In the genomic region with DNA sequence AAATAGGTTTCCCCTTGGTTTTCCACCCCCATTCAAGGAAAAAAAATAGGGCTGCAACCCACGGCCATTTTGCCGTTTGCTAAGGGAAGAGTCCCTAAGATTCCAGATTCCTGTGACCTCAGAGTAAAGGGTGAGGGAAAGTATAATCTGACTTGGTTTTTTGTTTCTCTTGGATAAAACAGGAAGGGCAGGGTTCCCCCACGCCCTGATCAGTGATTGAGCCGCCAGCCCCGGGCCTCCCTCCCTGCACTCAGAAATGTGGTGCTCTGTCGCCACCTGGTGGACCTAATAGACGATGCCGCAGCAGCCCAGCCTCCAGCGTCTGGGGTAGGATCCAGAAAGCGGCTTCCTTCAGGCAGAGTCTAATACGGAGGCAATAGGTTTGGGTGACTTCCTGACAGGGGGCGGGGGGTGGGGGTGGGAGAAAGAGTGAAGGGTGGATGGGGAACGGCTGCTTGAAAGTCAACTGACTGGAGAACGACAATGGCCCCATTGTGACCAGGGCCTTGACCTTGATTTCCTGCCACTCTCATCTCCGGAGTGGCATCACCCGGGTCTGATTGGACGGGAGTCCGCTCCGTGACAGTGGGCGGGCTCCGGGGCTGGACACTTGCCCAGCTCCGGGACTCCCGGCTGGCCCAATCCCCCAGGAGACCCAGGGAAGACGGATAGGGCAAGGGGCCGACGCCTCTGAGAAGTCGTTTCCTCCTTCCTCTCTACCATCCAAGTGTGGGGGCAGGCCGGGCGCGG, we compare ENCODE assay signal across 1 cellular context.
TF ChIP-seq lines count a peak whose summit lies in the region.

No MANE protein-coding gene starts in this region.

TF ChIP-seq in endothelial cell of umbilical vein, 7 proteins besides CTCF, POLR2A, EP300 and RAD21:
- TF ChIP-seq MYC (IDR thresholded peaks at IDR 0.05; ENCODE audit: low read depth, low read length) = no peak
- no peak for TF ChIP-seq GATA2 (IDR thresholded peaks at IDR 0.05; ENCODE audit: insufficient read depth, insufficient read length, low read depth, low read length)
- TF ChIP-seq, protein P1, sequence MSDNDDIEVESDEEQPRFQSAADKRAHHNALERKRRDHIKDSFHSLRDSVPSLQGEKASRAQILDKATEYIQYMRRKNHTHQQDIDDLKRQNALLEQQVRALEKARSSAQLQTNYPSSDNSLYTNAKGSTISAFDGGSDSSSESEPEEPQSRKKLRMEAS (IDR thresholded peaks at IDR 0.05; ENCODE audit: insufficient read depth, insufficient read length) = no peak
- TF ChIP-seq FOS (IDR thresholded peaks at IDR 0.05; ENCODE audit: borderline replicate concordance, insufficient read depth, low read length) = no peak
- TF ChIP-seq EZH2 (IDR thresholded peaks at IDR 0.05; ENCODE audit: borderline replicate concordance, low read depth, low read length, severe bottlenecking) = no peak
